In genomic region chr4:10979032-10979431, GRCh38 we compare ENCODE assay signal across 20 cellular contexts.
DNase-seq lines count a peak whose midpoint lies in the region; ATAC-seq, FAIRE-seq and TF ChIP-seq lines count a peak whose summit lies in the region.
"Had no signal": no experiment of that assay in that cellular context is flagged by ENCODE, and none has a peak within 500 bp of the region (broad histone marks: within the 10 kb centered on the region; RNA-seq: fewer than 3 reads in every experiment).

No MANE protein-coding gene starts in this region.

- no peaks in the 10 kb centered on the region for H3K27me3 ChIP-seq in HepG2 (ENCODE audit: control insufficient read depth in 1 of 2, insufficient read depth in 2 of 2, low read length in 2 of 2)
- H3K27me3 ChIP-seq in right lobe of liver: no peaks in the 10 kb centered on the region
- no peaks in the 10 kb centered on the region for H3K27me3 ChIP-seq in mesendoderm (ENCODE audit: insufficient read depth, low read length, poor library complexity)
- H3K27me3 ChIP-seq: BLaER1 treated with 17β-estradiol and CSF1 and Interleukin-3, amounts not matched to agents 10 nM and 100 nM had no signal

- no peaks in the 10 kb centered on the region for H3K9me3 ChIP-seq in HepG2 (ENCODE audit: low read length)
- H3K9me3 ChIP-seq in right lobe of liver: no peaks in the 10 kb centered on the region
- H3K9me3 ChIP-seq: A549, Caco-2 had no signal

- no peak overlapping the region for H3K18ac ChIP-seq in mesendoderm (ENCODE audit: low read length)

- no peaks in the 10 kb centered on the region for H4K20me1 ChIP-seq in HepG2 (ENCODE audit: insufficient read depth, low read length)
- H4K20me1 ChIP-seq: BLaER1 treated with 17β-estradiol and CSF1 and Interleukin-3, amounts not matched to agents 10 nM and 100 nM had no signal

- H3K4ac ChIP-seq in mesendoderm (ENCODE audit: low read depth, low read length): no peak overlapping the region

- no peak overlapping the region for H3K23ac ChIP-seq in mesendoderm (ENCODE audit: low read length)

- intact Hi-C loops in HepG2 (cut with micrococcal nuclease; ENCODE audit: unreplicated experiment): no loop called here
- intact Hi-C loops in right lobe of liver (cut with DNase I): no loop called here

- no peak for DNase-seq in HepG2 (ENCODE audit: low spot score)
- no peak for DNase-seq in right lobe of liver
- no peak for DNase-seq in mesendoderm
- DNase-seq in SW480 (ENCODE audit: low spot score): no peak
- DNase-seq in hepatic stellate cell (ENCODE audit: low spot score): no peak
- DNase-seq: AML-193; Caco-2; Calu3; CD4-positive, alpha-beta T cell; CD8-positive, alpha-beta T cell; DMS79 treated with DMSO at 0.1 percent for 48 hours; GF-D8 had no signal

- TF ChIP-seq CTCF in HepG2 (CRISPR knock-in tag; IDR thresholded peaks at IDR 0.05): no peak
- TF ChIP-seq CTCF in right lobe of liver (IDR thresholded peaks at IDR 0.05): no peak

- no peak for ATAC-seq in HepG2
- no peak for ATAC-seq in right lobe of liver
- ATAC-seq: A549; CD8-positive, alpha-beta T cell had no signal

- peak overlapping the region; percentile 52 for H2AK5ac ChIP-seq in mesendoderm (ENCODE audit: low read length)

- no peak overlapping the region for H2BK5ac ChIP-seq in mesendoderm (ENCODE audit: low read length)

- TF ChIP-seq EP300 in HepG2 (IDR thresholded peaks at IDR 0.05; ENCODE audit: low read depth in 2 of 2, low read length in 2 of 2): no peak
- TF ChIP-seq EP300 in HepG2 (CRISPR knock-in tag; IDR thresholded peaks at IDR 0.05; ENCODE audit: borderline replicate concordance): no peak

- CTCF ChIA-PET in HepG2 (lab: Yijun Ruan, JAX; ENCODE audit: low intra/inter-chr PET ratio, low total read pairs): no interaction called here

- peak overlapping the region; percentile 37 for H3K56ac ChIP-seq in mesendoderm (ENCODE audit: low read length)

- H3K4me1 ChIP-seq in HepG2 (ENCODE audit: insufficient read depth, low read length): no peaks in the 10 kb centered on the region
- H3K4me1 ChIP-seq in right lobe of liver: no peaks in the 10 kb centered on the region
- peaks cover 8% of the 10 kb centered on the region for H3K4me1 ChIP-seq in mesendoderm (ENCODE audit: control insufficient read depth, low read depth, low read length)
- H3K4me1 ChIP-seq: A549 had no signal

- no TSS peak for BruUV-seq in HepG2 (replicated peaks; lab: Mats Ljungman, UMichigan)

- H3K4me3 ChIP-seq in HepG2 (replicated peaks in 1 of 3; ENCODE audit: insufficient read depth in 1 of 3, low read depth in 2 of 3, low read length in 3 of 3) (no peak overlapping the region), right lobe of liver (no peak overlapping the region), mesendoderm (ENCODE audit: low read length) (no peak overlapping the region)
- H3K4me3 ChIP-seq: A549; BLaER1 treated with 17β-estradiol and CSF1 and Interleukin-3, amounts not matched to agents 10 nM and 100 nM had no signal

- POLR2A ChIA-PET in HepG2 (lab: Yijun Ruan, JAX): no interaction called here

- FAIRE-seq in HepG2 (lab: Jason Lieb, UNC): no peak
- FAIRE-seq: A549, D721Med, G401.6, GM12891, GM19239 had no signal

- H3K9ac ChIP-seq in HepG2 (ENCODE audit: insufficient read depth, low read depth, low read length) (no peak overlapping the region), mesendoderm (ENCODE audit: low read length) (no peak overlapping the region)
- H3K9ac ChIP-seq: BLaER1 treated with 17β-estradiol and CSF1 and Interleukin-3, amounts not matched to agents 10 nM and 100 nM had no signal

- no peak overlapping the region for H4K8ac ChIP-seq in mesendoderm (ENCODE audit: low read depth, low read length)

- H2BK120ac ChIP-seq in mesendoderm (ENCODE audit: low read depth, low read length): no peak overlapping the region

- TF ChIP-seq RAD21 in HepG2 (CRISPR knock-in tag; IDR thresholded peaks at IDR 0.05): no peak

- H3K79me2 ChIP-seq in HepG2 (ENCODE audit: insufficient read depth, low read length) (no peaks in the 10 kb centered on the region), mesendoderm (ENCODE audit: control insufficient read depth, insufficient read depth, low read length) (no peaks in the 10 kb centered on the region)

- no peak overlapping the region for H4K5ac ChIP-seq in mesendoderm (ENCODE audit: low read length)

- TF ChIP-seq POLR2A in HepG2 (IDR thresholded peaks at IDR 0.05; ENCODE audit: insufficient read depth in 1 of 2, low read depth in 2 of 2, low read length in 2 of 2): no peak
- TF ChIP-seq POLR2A in right lobe of liver (IDR thresholded peaks at IDR 0.05): no peak

- H3K79me1 ChIP-seq in mesendoderm (ENCODE audit: low read length): no peaks in the 10 kb centered on the region

- H3K4me2 ChIP-seq in HepG2 (ENCODE audit: low read depth, low read length) (no peak overlapping the region), mesendoderm (ENCODE audit: low read length) (no peak overlapping the region)
- H3K4me2 ChIP-seq: A549; BLaER1 treated with 17β-estradiol and CSF1 and Interleukin-3, amounts not matched to agents 10 nM and 100 nM had no signal

- no peak overlapping the region for H2BK15ac ChIP-seq in mesendoderm (replicated peaks; ENCODE audit: low read depth)

- H3K27ac ChIP-seq in HepG2 (ENCODE audit: extremely low read length, insufficient read depth, low read length) (no peak overlapping the region), right lobe of liver (no peak overlapping the region), mesendoderm (ENCODE audit: low read depth, low read length) (no peak overlapping the region)
- H3K27ac ChIP-seq: 22Rv1; A549; BLaER1 treated with 17β-estradiol and CSF1 and Interleukin-3, amounts not matched to agents 10 nM and 100 nM; C4-2B had no signal

- in situ Hi-C loops in HepG2 (cut with HindIII; ENCODE audit: extremely low pct_ligation_motif_present, low pct_unique_long_range_greater_than_20kb): no loop called here

- no peak overlapping the region for H2AFZ ChIP-seq in HepG2 (ENCODE audit: low read length)

- H3K36me3 ChIP-seq in HepG2 (replicated peaks in 1 of 2; ENCODE audit: control insufficient read depth in 1 of 2, insufficient read depth in 2 of 2, low read length in 2 of 2) (no peaks in the 10 kb centered on the region), right lobe of liver (no peaks in the 10 kb centered on the region), mesendoderm (ENCODE audit: control insufficient read depth, insufficient read depth, low read length) (no peaks in the 10 kb centered on the region)
- H3K36me3 ChIP-seq: BLaER1 treated with 17β-estradiol and CSF1 and Interleukin-3, amounts not matched to agents 10 nM and 100 nM had no signal

- 19% methylated on average over 2 of the region's 2 CpGs for WGBS in HepG2 (ENCODE audit: low lambda C conversion rate)
- WGBS in right lobe of liver (ENCODE audit: insufficient coverage, low coverage, low lambda C conversion rate, missing lambda C conversion rate): 71% methylated on average over 2 of the region's 2 CpGs
- WGBS in mesendoderm (ENCODE audit: extremely low coverage, insufficient coverage, low lambda C conversion rate): no CpG with 5 or more reads among the region's 2 CpGs

TF ChIP-seq in HepG2, 621 proteins besides CTCF, POLR2A, EP300 and RAD21:
- TF ChIP-seq MAFF (IDR thresholded peaks at IDR 0.05; ENCODE audit: low read depth, low read length) (peak; percentile 52; the same call in 1 of the 2 replicates), ZSCAN12 (CRISPR knock-in tag; IDR thresholded peaks at IDR 0.05) (no peak), MAFK (conservative IDR thresholded peaks at IDR 0.05 in 1 of 2, IDR thresholded peaks at IDR 0.05 in 1 of 2; ENCODE audit: low read length in 2 of 2) (peak; percentile 28 to 59; a peak in 2 of 4 replicates)
